14 cellular contexts compared by ENCODE assay signal in genomic region chrX:101265869-101266428, GRCh38. TPM values are rescaled to one million over a fixed set of nuclear protein-coding genes. Genes with fewer than 3 reads are reported as not detected.
A peak's percentile ranks its signal among the peaks of the same experiment; 100 is the strongest.
DNase-seq lines count a peak whose midpoint lies in the region; ATAC-seq and TF ChIP-seq lines count a peak whose summit lies in the region.
"Had no signal": no experiment of that assay in that cellular context is flagged by ENCODE, and none has a peak within 500 bp of the region (broad histone marks: within the 10 kb centered on the region; RNA-seq: fewer than 3 reads in every experiment).

No MANE protein-coding gene starts in this region.

- H3K4me2 ChIP-seq in MM.1S (ENCODE audit: low read depth, low read length): no peak overlapping the region

- H3K79me2 ChIP-seq in MM.1S (ENCODE audit: low read length): no peaks in the 10 kb centered on the region

- H3K36me3 ChIP-seq in SJSA1 (no peaks in the 10 kb centered on the region), MM.1S (replicated peaks; ENCODE audit: insufficient read depth, low read length) (no peaks in the 10 kb centered on the region)
- H3K36me3 ChIP-seq: right atrium auricular region, thoracic aorta had no signal

- H4K20me1 ChIP-seq in MM.1S (ENCODE audit: insufficient read depth, low read length): no peaks in the 10 kb centered on the region

- peaks cover 9% of the 10 kb centered on the region for H3K4me1 ChIP-seq in SJSA1 (replicated peaks)
- no peaks in the 10 kb centered on the region for H3K4me1 ChIP-seq in MM.1S (ENCODE audit: low read length)
- H3K4me1 ChIP-seq: right atrium auricular region had no signal

- no peaks in the 10 kb centered on the region for H3K9me2 ChIP-seq in MM.1S (replicated peaks; ENCODE audit: insufficient read depth, low read length)

- H3K9me3 ChIP-seq in SJSA1 (replicated peaks) (no peaks in the 10 kb centered on the region), MM.1S (replicated peaks; ENCODE audit: insufficient read depth, low read length) (no peaks in the 10 kb centered on the region)
- H3K9me3 ChIP-seq: mucosa of descending colon, right atrium auricular region, thoracic aorta had no signal

- no peak overlapping the region for H3K27ac ChIP-seq in SJSA1
- no peak overlapping the region for H3K27ac ChIP-seq in MM.1S (ENCODE audit: low read length)
- H3K27ac ChIP-seq: right atrium auricular region, thoracic aorta had no signal

- no peaks in the 10 kb centered on the region for H3K4me1 Mint-ChIP-seq in naive thymus-derived CD8-positive, alpha-beta T cell
- H3K4me1 Mint-ChIP-seq in type B pancreatic cell (ENCODE audit: unreplicated experiment): no peaks in the 10 kb centered on the region

- H3K9ac ChIP-seq in MM.1S (ENCODE audit: low read length): no peak overlapping the region

- no peak for TF ChIP-seq CTCF in MM.1S (IDR thresholded peaks at IDR 0.05; ENCODE audit: low read length)
- TF ChIP-seq CTCF in type B pancreatic cell (conservative IDR thresholded peaks at IDR 0.05): no peak

- no peak overlapping the region for H3K4me3 ChIP-seq in SJSA1
- no peak overlapping the region for H3K4me3 ChIP-seq in MM.1S (ENCODE audit: low read length)
- H3K4me3 ChIP-seq: mucosa of descending colon, right atrium auricular region, thoracic aorta had no signal

- no peak overlapping the region for H3K4me3 Mint-ChIP-seq in naive thymus-derived CD8-positive, alpha-beta T cell
- H3K4me3 Mint-ChIP-seq in type B pancreatic cell: no peak overlapping the region
- H3K4me3 Mint-ChIP-seq: activated T-cell treated with anti-CD3 and anti-CD28 coated beads, Interleukin-2, amount 50 U/mL, for 24 hours had no signal

- no peaks in the 10 kb centered on the region for H3K9me3 Mint-ChIP-seq in naive thymus-derived CD8-positive, alpha-beta T cell
- no peaks in the 10 kb centered on the region for H3K9me3 Mint-ChIP-seq in type B pancreatic cell
- H3K9me3 Mint-ChIP-seq: activated T-cell treated with anti-CD3 and anti-CD28 coated beads, Interleukin-2, amount 50 U/mL, for 24 hours had no signal

- H3F3A ChIP-seq in MM.1S (ENCODE audit: insufficient read depth, low read length): no peaks in the 10 kb centered on the region

- H3K27me3 ChIP-seq in SJSA1 (replicated peaks) (no peaks in the 10 kb centered on the region), MM.1S (replicated peaks; ENCODE audit: insufficient read depth, low read length) (no peaks in the 10 kb centered on the region)
- H3K27me3 ChIP-seq: right atrium auricular region had no signal

- DNase-seq in H4 (ENCODE audit: low spot score) (peak; percentile 63), SJSA1 (ENCODE audit: low read depth in 1 of 2, low spot score in 2 of 2) (peak; percentile 5 to 44), fibroblast of gingiva (ENCODE audit: low read depth) (peak; percentile 41), putamen (ENCODE audit: low spot score) (peak; percentile 29), hippocampal formation (lab: John Stamatoyannopoulos, UW) (no peak), MM.1S (no peak), type B pancreatic cell (ENCODE audit: extremely low spot score, unreplicated experiment) (no peak)
- DNase-seq in naive thymus-derived CD8-positive, alpha-beta T cell: no peak
- DNase-seq: activated T-cell treated with anti-CD3 and anti-CD28 coated beads, Interleukin-2, amount 50 U/mL, for 24 hours; aorta; mucosa of descending colon; SHP77 treated with DMSO at 0.1 percent for 48 hours had no signal

- H2AFZ ChIP-seq in MM.1S (ENCODE audit: low read length): no peak overlapping the region

- POLR2A ChIA-PET in naive thymus-derived CD8-positive, alpha-beta T cell (lab: Charles Lee): no interaction called here

- no peak overlapping the region for H3K27ac Mint-ChIP-seq in naive thymus-derived CD8-positive, alpha-beta T cell
- H3K27ac Mint-ChIP-seq in type B pancreatic cell: no peak overlapping the region
- H3K27ac Mint-ChIP-seq: activated T-cell treated with anti-CD3 and anti-CD28 coated beads, Interleukin-2, amount 50 U/mL, for 24 hours had no signal

- no peaks in the 10 kb centered on the region for H3K27me3 Mint-ChIP-seq in naive thymus-derived CD8-positive, alpha-beta T cell
- H3K27me3 Mint-ChIP-seq in type B pancreatic cell: no peaks in the 10 kb centered on the region

- ATAC-seq in naive thymus-derived CD8-positive, alpha-beta T cell: no peak
- ATAC-seq: mucosa of descending colon had no signal

- no peaks in the 10 kb centered on the region for H3K36me3 Mint-ChIP-seq in naive thymus-derived CD8-positive, alpha-beta T cell
- no peaks in the 10 kb centered on the region for H3K36me3 Mint-ChIP-seq in type B pancreatic cell

RNA-seq across cellular contexts. Expression of gene TAF7L, which starts 25.2 kb away (rescaled TPM):
- total RNA-seq in H4 (2014; rRNA removed; shearing (Covaris generic)): not detected in 2 replicates
- 0.08 TPM in 1 of 2 replicates, not detected in the other for total RNA-seq in SJSA1 (2014; rRNA removed; shearing (Covaris generic))
- total RNA-seq in naive thymus-derived CD8-positive, alpha-beta T cell: not detected
- not detected for polyA plus RNA-seq in naive thymus-derived CD8-positive, alpha-beta T cell
- total RNA-seq in type B pancreatic cell (ENCODE audit: low replicate concordance): 0.21 TPM in 1 of 2 replicates, not detected in the other
- total RNA-seq: aorta, right atrium auricular region, thoracic aorta had no signal

RNA-seq across cellular contexts. Expression of gene DRP2, which starts 46.4 kb away (rescaled TPM):
- 0.14 TPM in 1 of 2 replicates, not detected in the other for total RNA-seq in H4 (2014; rRNA removed; shearing (Covaris generic))
- total RNA-seq in SJSA1 (2014; rRNA removed; shearing (Covaris generic)): 0.03 TPM in 1 of 2 replicates, not detected in the other
- total RNA-seq in naive thymus-derived CD8-positive, alpha-beta T cell: not detected
- polyA plus RNA-seq in naive thymus-derived CD8-positive, alpha-beta T cell: under 1 TPM in 1 of 3 donors, not detected in 2; 0.05 TPM
- 0.14 and 1.3 TPM in 2 replicates for total RNA-seq in type B pancreatic cell (ENCODE audit: low replicate concordance)

Comparison
In these comparisons a context has a peak if more than half of its experiments do, and no peak if none do; other contexts are left out.
1. DNase-seq: peak in H4 (single experiment), SJSA1 (2 of 2), fibroblast of gingiva (single experiment) and putamen (single experiment); none in hippocampal formation (0 of 2), naive thymus-derived CD8-positive, alpha-beta T cell (0 of 10), MM.1S (single experiment) and type B pancreatic cell (single experiment).